8 cellular contexts compared by ENCODE assay signal in the genomic region with DNA sequence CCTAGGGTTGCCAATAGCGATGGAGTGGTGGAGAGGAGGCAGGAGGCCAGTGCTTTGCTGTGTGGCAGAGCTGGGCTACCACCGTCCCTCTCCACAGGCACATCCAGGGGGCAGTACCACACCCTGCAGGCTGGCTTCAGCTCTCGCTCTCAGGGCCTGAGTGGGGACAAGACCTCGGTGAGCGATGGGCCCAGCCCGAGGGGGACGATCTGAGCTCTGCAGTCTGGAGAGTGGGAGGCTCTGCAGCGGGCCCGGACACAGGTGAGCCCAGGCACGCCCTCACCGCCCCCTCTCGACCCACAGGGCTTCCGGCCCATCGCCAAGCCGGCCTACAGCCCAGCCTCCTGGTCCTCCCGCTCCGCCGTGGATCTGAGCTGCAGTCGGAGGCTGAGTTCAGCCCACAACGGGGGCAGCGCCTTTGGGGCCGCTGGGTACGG. TPM values are rescaled to one million over a fixed set of nuclear protein-coding genes. Genes with fewer than 3 reads are reported as not detected.
DNase-seq lines count a peak whose midpoint lies in the region; ATAC-seq and TF ChIP-seq lines count a peak whose summit lies in the region.

No MANE protein-coding gene starts in this region.

- no peaks in the 10 kb centered on the region for H3K27me3 ChIP-seq in right lobe of liver

- TF ChIP-seq CTCF in GM10266 (IDR thresholded peaks at IDR 0.05; ENCODE audit: control insufficient read depth, insufficient read depth, low read depth, missing control alignments) (peak; percentile 29), right lobe of liver (IDR thresholded peaks at IDR 0.05) (peak in 3 of 4 donors; percentile 11 to 19 (median 12))

- no peak for DNase-seq in GM10266 (ENCODE audit: extremely low spot score)
- peak; percentile 57 for DNase-seq in HK-2 (ENCODE audit: unreplicated experiment)
- peak; percentile 13 for DNase-seq in amniotic epithelial cell (ENCODE audit: low read depth)
- no peak for DNase-seq in right lobe of liver
- DNase-seq in DMS114 treated with DMSO at 0.1 percent for 48 hours (lab: John Stamatoyannopoulos, UW; ENCODE audit: unreplicated experiment), result no peak
- no peak for DNase-seq in T-helper 2 cell treated with Interferon-gamma antibody and Interleukin-4, amounts not matched to agents 5 μg/mL and 100 μg/mL, for 36 hours (ENCODE audit: low spot score)

- intact Hi-C loops in right lobe of liver (cut with DNase I), result no loop called here

- H3K9me3 ChIP-seq in right lobe of liver, result no peaks in the 10 kb centered on the region

- no peak overlapping the region for H3K27ac Mint-ChIP-seq in T-helper 2 cell treated with Interferon-gamma antibody and Interleukin-4, amounts not matched to agents 5 μg/mL and 100 μg/mL, for 36 hours

- no peaks in the 10 kb centered on the region for H3K36me3 Mint-ChIP-seq in T-helper 2 cell treated with Interferon-gamma antibody and Interleukin-4, amounts not matched to agents 5 μg/mL and 100 μg/mL, for 36 hours (ENCODE audit: low read depth)

- ATAC-seq in right lobe of liver, result peak; percentile 26 to 59 (median 46)
- no peak for ATAC-seq in HG03469 (IDR thresholded peaks at IDR 0.05; ENCODE audit: unreplicated experiment)
- no peak for ATAC-seq in HG03378 (IDR thresholded peaks at IDR 0.05; ENCODE audit: unreplicated experiment)

- no peaks in the 10 kb centered on the region for H3K36me3 ChIP-seq in right lobe of liver

- H3K4me1 ChIP-seq in right lobe of liver, result no peaks in the 10 kb centered on the region

- no peak overlapping the region for H3K4me3 Mint-ChIP-seq in T-helper 2 cell treated with Interferon-gamma antibody and Interleukin-4, amounts not matched to agents 5 μg/mL and 100 μg/mL, for 36 hours

- no peak overlapping the region for H3K27ac ChIP-seq in right lobe of liver

- H3K9me3 Mint-ChIP-seq in T-helper 2 cell treated with Interferon-gamma antibody and Interleukin-4, amounts not matched to agents 5 μg/mL and 100 μg/mL, for 36 hours, result no peaks in the 10 kb centered on the region

- no CpG with 5 or more reads among the region's 23 CpGs for WGBS in right lobe of liver (ENCODE audit: insufficient coverage, low coverage, low lambda C conversion rate, missing lambda C conversion rate)

- H3K4me1 Mint-ChIP-seq in T-helper 2 cell treated with Interferon-gamma antibody and Interleukin-4, amounts not matched to agents 5 μg/mL and 100 μg/mL, for 36 hours (ENCODE audit: low read depth), result peaks cover 5% of the 10 kb centered on the region

- no peak for TF ChIP-seq POLR2A in right lobe of liver (IDR thresholded peaks at IDR 0.05)

- peak overlapping the region in 2 of 3 donors; percentile 40 to 42 for H3K4me3 ChIP-seq in right lobe of liver

- peaks cover 8% of the 10 kb centered on the region for H3K27me3 Mint-ChIP-seq in T-helper 2 cell treated with Interferon-gamma antibody and Interleukin-4, amounts not matched to agents 5 μg/mL and 100 μg/mL, for 36 hours (ENCODE audit: low read depth)

RNA-seq across cellular contexts. Expression of gene PKP3, which starts 2.5 kb away (rescaled TPM):
- total RNA-seq in right lobe of liver, result 1 to 10 TPM in 1 of 6 experiments, under 1 TPM in 2, not detected in 3; 0.43 to 1.5 (median 0.47) TPM

RNA-seq across cellular contexts. Expression of gene SIGIRR, which starts 18.3 kb away (rescaled TPM):
- 100 to 1,000 TPM in 2 of 6 experiments, 10 to 100 TPM in 4; 48.2 to 133 (median 66.3) TPM for total RNA-seq in right lobe of liver

RNA-seq across cellular contexts. Expression of gene B4GALNT4, which starts 27.2 kb away (rescaled TPM):
- total RNA-seq in right lobe of liver, result under 1 TPM in 2 of 6 experiments, not detected in 4; 0.05 to 0.07 TPM

RNA-seq across cellular contexts. Expression of gene ANO9, which starts 45.3 kb away (rescaled TPM):
- 1 to 10 TPM in 1 of 6 experiments, under 1 TPM in 4, not detected in 1; 0.09 to 1.0 (median 0.28) TPM for total RNA-seq in right lobe of liver

RNA-seq across cellular contexts. Expression of gene PTDSS2, which starts 53.5 kb away (rescaled TPM):
- 10 to 100 TPM in 4 of 6 experiments, 1 to 10 TPM in 2; 8.4 to 21.9 (median 11.4) TPM for total RNA-seq in right lobe of liver

Comparison
In these comparisons a context has a peak if more than half of its experiments do, and no peak if none do; other contexts are left out.
1. DNase-seq: peak in HK-2 (single experiment) and amniotic epithelial cell (single experiment); none in GM10266 (single experiment), right lobe of liver (0 of 3), DMS114 treated with DMSO at 0.1 percent for 48 hours (single experiment) and T-helper 2 cell treated with Interferon-gamma antibody and Interleukin-4, amounts not matched to agents 5 μg/mL and 100 μg/mL, for 36 hours (single experiment).
2. ATAC-seq: peak in right lobe of liver (4 of 4); none in HG03469 (single experiment) and HG03378 (single experiment).